In the genomic region with DNA sequence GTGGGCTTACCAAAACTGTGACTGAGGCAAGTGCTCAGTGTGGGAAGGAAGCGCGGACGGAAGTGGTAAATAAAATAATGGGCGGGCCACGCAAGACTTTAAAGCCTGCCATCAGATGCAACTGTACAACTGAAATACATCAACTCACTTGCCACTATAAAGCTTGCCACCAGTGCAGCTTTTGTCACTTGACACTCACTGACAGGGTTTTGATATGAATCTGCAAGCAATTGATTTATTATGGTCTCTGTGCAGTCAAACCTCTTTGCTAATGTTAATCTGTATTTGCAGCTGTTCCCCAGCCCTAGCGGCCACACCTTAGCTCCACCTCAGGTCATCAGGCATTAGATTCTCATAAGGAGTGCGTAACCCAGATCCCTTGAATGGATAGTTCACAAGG, we compare ENCODE assay signal across 19 cellular contexts. TPM values are rescaled to one million over a fixed set of nuclear protein-coding genes. Genes with fewer than 3 reads are reported as not detected.
A peak's percentile ranks its signal among the peaks of the same experiment; 100 is the strongest.
DNase-seq lines count a peak whose midpoint lies in the region; ATAC-seq and TF ChIP-seq lines count a peak whose summit lies in the region.
"Had no signal": no experiment of that assay in that cellular context is flagged by ENCODE, and none has a peak within 500 bp of the region (broad histone marks: within the 10 kb centered on the region; RNA-seq: fewer than 3 reads in every experiment).

No MANE protein-coding gene starts in this region.

- peaks cover 14% of the 10 kb centered on the region for H3K4me1 ChIP-seq in CD8-positive, alpha-beta memory T cell (ENCODE audit: insufficient read depth, low read length)
- H3K4me1 ChIP-seq in lower lobe of right lung: peaks cover 22% of the 10 kb centered on the region

- no peaks in the 10 kb centered on the region for H3K9me3 Mint-ChIP-seq in activated CD8-positive, alpha-beta memory T cell treated with anti-CD3 and anti-CD28 coated beads, Interleukin-2, amount 10 ng/mL, durations not matched to agents 7 days and 5 days (ENCODE audit: low read depth)
- no peaks in the 10 kb centered on the region for H3K9me3 Mint-ChIP-seq in CD8-positive, alpha-beta memory T cell
- no peaks in the 10 kb centered on the region for H3K9me3 Mint-ChIP-seq in activated CD4-positive, alpha-beta memory T cell treated with anti-CD3 and anti-CD28 coated beads for 36 hours
- H3K9me3 Mint-ChIP-seq: HFFc6 had no signal

- no peaks in the 10 kb centered on the region for H3K27me3 Mint-ChIP-seq in activated CD8-positive, alpha-beta memory T cell treated with anti-CD3 and anti-CD28 coated beads, Interleukin-2, amount 10 ng/mL, durations not matched to agents 7 days and 5 days
- no peaks in the 10 kb centered on the region for H3K27me3 Mint-ChIP-seq in CD8-positive, alpha-beta memory T cell
- no peaks in the 10 kb centered on the region for H3K27me3 Mint-ChIP-seq in activated CD4-positive, alpha-beta memory T cell treated with anti-CD3 and anti-CD28 coated beads for 36 hours
- H3K27me3 Mint-ChIP-seq: B cell had no signal

- H3K36me3 ChIP-seq in CD8-positive, alpha-beta memory T cell (ENCODE audit: insufficient read depth, low read length): peaks cover 10% of the 10 kb centered on the region
- peaks cover 12% of the 10 kb centered on the region for H3K36me3 ChIP-seq in lower lobe of right lung

- peak; percentile 52 for DNase-seq in activated CD8-positive, alpha-beta memory T cell treated with anti-CD3 and anti-CD28 coated beads, Interleukin-2, amount 10 ng/mL, durations not matched to agents 7 days and 5 days
- DNase-seq in activated CD8-positive, alpha-beta memory T cell treated with anti-CD3 and anti-CD28 coated beads, Interleukin-2, amount 50 U/mL, for 48 hours: no peak
- peak in 2 of 5 donors; percentile 4 to 15 for DNase-seq in CD8-positive, alpha-beta memory T cell
- peak; percentile 38 for DNase-seq in activated CD4-positive, alpha-beta memory T cell treated with anti-CD3 and anti-CD28 coated beads for 36 hours
- DNase-seq in lower lobe of right lung (no peak), activated gamma-delta T cell (lab: John Stamatoyannopoulos, UW) (no peak), left ventricle myocardium superior (no peak)
- DNase-seq: DMS79, H7, HFFc6, NCI-H1417 treated with DMSO at 0.1 percent for 48 hours, NCI-H1930, NCI-H526, PC-9, SIG-M5 had no signal

- no peak overlapping the region for H3K27ac ChIP-seq in CD8-positive, alpha-beta memory T cell (ENCODE audit: low read depth, low read length)
- peak overlapping the region; percentile 13 for H3K27ac ChIP-seq in lower lobe of right lung
- H3K27ac ChIP-seq: PC-9, RWPE1 had no signal

- peaks cover 4% of the 10 kb centered on the region for H3K36me3 Mint-ChIP-seq in activated CD8-positive, alpha-beta memory T cell treated with anti-CD3 and anti-CD28 coated beads, Interleukin-2, amount 10 ng/mL, durations not matched to agents 7 days and 5 days
- peaks cover 0 to 16% (median 0%) of the 10 kb centered on the region in 3 donors for H3K36me3 Mint-ChIP-seq in CD8-positive, alpha-beta memory T cell
- peaks cover 5% of the 10 kb centered on the region for H3K36me3 Mint-ChIP-seq in activated CD4-positive, alpha-beta memory T cell treated with anti-CD3 and anti-CD28 coated beads for 36 hours

- TF ChIP-seq CTCF in lower lobe of right lung (IDR thresholded peaks at IDR 0.05): no peak

- intact Hi-C loops in activated CD4-positive, alpha-beta memory T cell treated with anti-CD3 and anti-CD28 coated beads for 36 hours (cut with micrococcal nuclease): loop anchor here (5.0 to 10.0 kb wide), 6 partner anchors 80 to 1477 kb away; a partner anchor contains a TSS
- intact Hi-C loops in lower lobe of right lung (cut with DNase I) (no loop called here), left ventricle myocardium superior (cut with micrococcal nuclease) (no loop called here)

- no peak overlapping the region for H3K4me3 ChIP-seq in CD8-positive, alpha-beta memory T cell (ENCODE audit: low read length)
- H3K4me3 ChIP-seq in lower lobe of right lung: no peak overlapping the region
- H3K4me3 ChIP-seq: PC-9 had no signal

- CTCF ChIA-PET in activated CD8-positive, alpha-beta memory T cell treated with anti-CD3 and anti-CD28 coated beads, Interleukin-2, amount 10 ng/mL, durations not matched to agents 7 days and 5 days (lab: Charles Lee): interaction anchor here (1.2 to 1.7 kb wide), 3 partner anchors 18 to 150 kb away, joined by 3 to 9 read pairs (median 4); a partner anchor contains a TSS
- CTCF ChIA-PET in CD8-positive, alpha-beta memory T cell (lab: Charles Lee): interaction anchor here (0.6 to 1.3 kb wide), 2 partner anchors 17 to 159 kb away, joined by 3 read pairs; no protein-coding TSS in a partner anchor
- CTCF ChIA-PET in activated CD4-positive, alpha-beta memory T cell treated with anti-CD3 and anti-CD28 coated beads for 36 hours (lab: Charles Lee): interaction anchor here (1.1 to 2.8 kb wide), 4 partner anchors 17 to 160 kb away, joined by 3 to 8 read pairs (median 5); a partner anchor contains a TSS

- peak overlapping the region; percentile 79 for H3K27ac Mint-ChIP-seq in activated CD8-positive, alpha-beta memory T cell treated with anti-CD3 and anti-CD28 coated beads, Interleukin-2, amount 10 ng/mL, durations not matched to agents 7 days and 5 days
- peak overlapping the region in 6 of 8 donors; percentile 6 to 85 (median 60) for H3K27ac Mint-ChIP-seq in CD8-positive, alpha-beta memory T cell
- peak overlapping the region; percentile 64 for H3K27ac Mint-ChIP-seq in activated CD4-positive, alpha-beta memory T cell treated with anti-CD3 and anti-CD28 coated beads for 36 hours
- H3K27ac Mint-ChIP-seq: B cell, HFFc6 had no signal

- POLR2A ChIA-PET in CD8-positive, alpha-beta memory T cell (lab: Charles Lee): no interaction called here
- POLR2A ChIA-PET in activated CD4-positive, alpha-beta memory T cell treated with anti-CD3 and anti-CD28 coated beads for 36 hours (lab: Charles Lee): no interaction called here

- no peaks in the 10 kb centered on the region for H3K9me3 ChIP-seq in CD8-positive, alpha-beta memory T cell (ENCODE audit: low read length)
- no peaks in the 10 kb centered on the region for H3K9me3 ChIP-seq in lower lobe of right lung

- no peak for ATAC-seq in activated CD8-positive, alpha-beta memory T cell treated with anti-CD3 and anti-CD28 coated beads, Interleukin-2, amount 10 ng/mL, durations not matched to agents 7 days and 5 days
- ATAC-seq in lower lobe of right lung: no peak
- no peak for ATAC-seq in left ventricle myocardium superior
- ATAC-seq in GM21381 (IDR thresholded peaks at IDR 0.05; ENCODE audit: unreplicated experiment): no peak

- H3K4me1 Mint-ChIP-seq in activated CD8-positive, alpha-beta memory T cell treated with anti-CD3 and anti-CD28 coated beads, Interleukin-2, amount 10 ng/mL, durations not matched to agents 7 days and 5 days: peaks cover 41% of the 10 kb centered on the region
- H3K4me1 Mint-ChIP-seq in CD8-positive, alpha-beta memory T cell: peaks cover 37 to 58% (median 56%) of the 10 kb centered on the region in 3 donors
- peaks cover 31% of the 10 kb centered on the region for H3K4me1 Mint-ChIP-seq in activated CD4-positive, alpha-beta memory T cell treated with anti-CD3 and anti-CD28 coated beads for 36 hours (ENCODE audit: low read depth)

- no peak overlapping the region for H3K4me3 Mint-ChIP-seq in activated CD8-positive, alpha-beta memory T cell treated with anti-CD3 and anti-CD28 coated beads, Interleukin-2, amount 10 ng/mL, durations not matched to agents 7 days and 5 days
- H3K4me3 Mint-ChIP-seq in CD8-positive, alpha-beta memory T cell: peak overlapping the region in 5 of 7 donors; percentile 14 to 67 (median 28)
- no peak overlapping the region for H3K4me3 Mint-ChIP-seq in activated CD4-positive, alpha-beta memory T cell treated with anti-CD3 and anti-CD28 coated beads for 36 hours
- H3K4me3 Mint-ChIP-seq: B cell, HFFc6 had no signal

- no peaks in the 10 kb centered on the region for H3K27me3 ChIP-seq in CD8-positive, alpha-beta memory T cell (ENCODE audit: insufficient read depth, low read length, poor library complexity, severe bottlenecking)
- H3K27me3 ChIP-seq in lower lobe of right lung (ENCODE audit: low read depth): no peaks in the 10 kb centered on the region

RNA-seq across cellular contexts. Expression of a gene that starts 2.3 kb away (rescaled TPM):
- total RNA-seq in activated CD8-positive, alpha-beta memory T cell treated with anti-CD3 and anti-CD28 coated beads, Interleukin-2, amount 10 ng/mL, durations not matched to agents 7 days and 5 days: 10 to 100 TPM; 39.4 to 50.9 TPM
- total RNA-seq in CD8-positive, alpha-beta memory T cell: 10 to 100 TPM; 91.2 to 99.9 TPM
- polyA plus RNA-seq in CD8-positive, alpha-beta memory T cell: 31.7 TPM
- 10 to 100 TPM; 48.7 to 57.3 TPM for total RNA-seq in activated CD4-positive, alpha-beta memory T cell treated with anti-CD3 and anti-CD28 coated beads for 36 hours
- total RNA-seq in lower lobe of right lung (38.7 TPM), left ventricle myocardium superior (65.1 TPM)

RNA-seq across cellular contexts. Expression of a gene that starts 30.4 kb away (rescaled TPM):
- total RNA-seq in activated CD8-positive, alpha-beta memory T cell treated with anti-CD3 and anti-CD28 coated beads, Interleukin-2, amount 10 ng/mL, durations not matched to agents 7 days and 5 days: 1 to 10 TPM; 6.7 to 7.5 TPM
- 1 to 10 TPM; 4.7 to 5.3 TPM for total RNA-seq in CD8-positive, alpha-beta memory T cell
- polyA plus RNA-seq in CD8-positive, alpha-beta memory T cell: 10.7 TPM
- 1 to 10 TPM; 8.1 to 8.6 TPM for total RNA-seq in activated CD4-positive, alpha-beta memory T cell treated with anti-CD3 and anti-CD28 coated beads for 36 hours
- total RNA-seq in lower lobe of right lung (18.8 TPM), left ventricle myocardium superior (3.3 TPM)
- total RNA-seq: A172, PC-9 had no signal

Comparison
In these comparisons a context has a peak if more than half of its experiments do, and no peak if none do; other contexts are left out.
1. DNase-seq: peak in activated CD8-positive, alpha-beta memory T cell treated with anti-CD3 and anti-CD28 coated beads, Interleukin-2, amount 10 ng/mL, durations not matched to agents 7 days and 5 days (single experiment) and activated CD4-positive, alpha-beta memory T cell treated with anti-CD3 and anti-CD28 coated beads for 36 hours (single experiment); none in activated CD8-positive, alpha-beta memory T cell treated with anti-CD3 and anti-CD28 coated beads, Interleukin-2, amount 50 U/mL, for 48 hours (single experiment), lower lobe of right lung (single experiment), activated gamma-delta T cell (single experiment) and left ventricle myocardium superior (single experiment).
2. H3K4me3 Mint-ChIP-seq: peak in CD8-positive, alpha-beta memory T cell (5 of 7); none in activated CD8-positive, alpha-beta memory T cell treated with anti-CD3 and anti-CD28 coated beads, Interleukin-2, amount 10 ng/mL, durations not matched to agents 7 days and 5 days (single experiment) and activated CD4-positive, alpha-beta memory T cell treated with anti-CD3 and anti-CD28 coated beads for 36 hours (single experiment).
3. Peak in every context shown above with its lines, with median percentiles within 50 percentile points of each other: H3K27ac Mint-ChIP-seq.